ENCODE assay signal across 1 cellular context in genomic region chr3:56782215-56782614, GRCh38.
TF ChIP-seq lines count a peak whose summit lies in the region.

No MANE protein-coding gene starts in this region.

TF ChIP-seq in HepG2, 621 proteins besides CTCF, POLR2A, EP300 and RAD21 (continued from another document and continues in another):
- TF ChIP-seq, protein P1, sequence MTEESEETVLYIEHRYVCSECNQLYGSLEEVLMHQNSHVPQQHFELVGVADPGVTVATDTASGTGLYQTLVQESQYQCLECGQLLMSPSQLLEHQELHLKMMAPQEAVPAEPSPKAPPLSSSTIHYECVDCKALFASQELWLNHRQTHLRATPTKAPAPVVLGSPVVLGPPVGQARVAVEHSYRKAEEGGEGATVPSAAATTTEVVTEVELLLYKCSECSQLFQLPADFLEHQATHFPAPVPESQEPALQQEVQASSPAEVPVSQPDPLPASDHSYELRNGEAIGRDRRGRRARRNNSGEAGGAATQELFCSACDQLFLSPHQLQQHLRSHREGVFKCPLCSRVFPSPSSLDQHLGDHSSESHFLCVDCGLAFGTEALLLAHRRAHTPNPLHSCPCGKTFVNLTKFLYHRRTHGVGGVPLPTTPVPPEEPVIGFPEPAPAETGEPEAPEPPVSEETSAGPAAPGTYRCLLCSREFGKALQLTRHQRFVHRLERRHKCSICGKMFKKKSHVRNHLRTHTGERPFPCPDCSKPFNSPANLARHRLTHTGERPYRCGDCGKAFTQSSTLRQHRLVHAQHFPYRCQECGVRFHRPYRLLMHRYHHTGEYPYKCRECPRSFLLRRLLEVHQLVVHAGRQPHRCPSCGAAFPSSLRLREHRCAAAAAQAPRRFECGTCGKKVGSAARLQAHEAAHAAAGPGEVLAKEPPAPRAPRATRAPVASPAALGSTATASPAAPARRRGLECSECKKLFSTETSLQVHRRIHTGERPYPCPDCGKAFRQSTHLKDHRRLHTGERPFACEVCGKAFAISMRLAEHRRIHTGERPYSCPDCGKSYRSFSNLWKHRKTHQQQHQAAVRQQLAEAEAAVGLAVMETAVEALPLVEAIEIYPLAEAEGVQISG (CRISPR knock-in tag; IDR thresholded peaks at IDR 0.05): peak; percentile 49; the same call in 1 of the 2 replicates
- TF ChIP-seq TCF7 (IDR thresholded peaks at IDR 0.05; ENCODE audit: low read depth) (peak; percentile 83), DZIP1 (CRISPR knock-in tag; IDR thresholded peaks at IDR 0.05) (no peak), ZNF670 (CRISPR knock-in tag; IDR thresholded peaks at IDR 0.05; ENCODE audit: borderline replicate concordance) (no peak), WIZ (CRISPR knock-in tag; IDR thresholded peaks at IDR 0.05) (no peak), GATAD1 (CRISPR knock-in tag; IDR thresholded peaks at IDR 0.05) (no peak), TRIM24 (CRISPR knock-in tag; IDR thresholded peaks at IDR 0.05) (no peak), RXRA (CRISPR knock-in tag; IDR thresholded peaks at IDR 0.05) (peak; percentile 29; the same call in 1 of the 2 replicates), ZNF430 (CRISPR knock-in tag; IDR thresholded peaks at IDR 0.05) (no peak; the same call in 1 of the 2 replicates), ZFP36 (IDR thresholded peaks at IDR 0.05; ENCODE audit: borderline replicate concordance, low read depth, low read length, partially characterized antibody) (no peak), ZNF362 (CRISPR knock-in tag; IDR thresholded peaks at IDR 0.05; ENCODE audit: borderline replicate concordance) (peak; percentile 56; the same call in 1 of the 2 replicates), ZMYM3 (CRISPR knock-in tag; IDR thresholded peaks at IDR 0.05) (no peak), ADNP (CRISPR knock-in tag; IDR thresholded peaks at IDR 0.05) (no peak), GFI1 (CRISPR knock-in tag; IDR thresholded peaks at IDR 0.05; ENCODE audit: borderline replicate concordance) (peak; percentile 99), NR1H2 (CRISPR knock-in tag; IDR thresholded peaks at IDR 0.05; ENCODE audit: borderline replicate concordance, low read depth) (no peak), GTF3A (CRISPR knock-in tag; conservative IDR thresholded peaks at IDR 0.05) (no peak), ZNF343 (CRISPR knock-in tag; IDR thresholded peaks at IDR 0.05) (no peak), ZBTB8A (CRISPR knock-in tag; IDR thresholded peaks at IDR 0.05; ENCODE audit: borderline replicate concordance, low read depth) (no peak), PTBP1 (IDR thresholded peaks at IDR 0.05; ENCODE audit: low read depth, low read length, poor library complexity, severe bottlenecking) (no peak), LCORL (IDR thresholded peaks at IDR 0.05) (no peak), LCORL (CRISPR knock-in tag; IDR thresholded peaks at IDR 0.05) (no peak), ZNF510 (CRISPR knock-in tag; IDR thresholded peaks at IDR 0.05; ENCODE audit: low read depth) (no peak), GATAD2A (CRISPR knock-in tag; IDR thresholded peaks at IDR 0.05) (peak; percentile 95), MED1 (CRISPR knock-in tag; IDR thresholded peaks at IDR 0.05) (peak; percentile 77), ZNF746 (CRISPR knock-in tag; IDR thresholded peaks at IDR 0.05) (no peak), HMG20A (CRISPR knock-in tag; IDR thresholded peaks at IDR 0.05; ENCODE audit: borderline replicate concordance) (peak; percentile 90), KAT8 (CRISPR knock-in tag; IDR thresholded peaks at IDR 0.05) (peak; percentile 63; the same call in 1 of the 2 replicates), KAT7 (CRISPR knock-in tag; IDR thresholded peaks at IDR 0.05; ENCODE audit: borderline replicate concordance) (no peak; the same call in 1 of the 2 replicates), NFYB (CRISPR knock-in tag; IDR thresholded peaks at IDR 0.05) (no peak), ZNF326 (CRISPR knock-in tag; IDR thresholded peaks at IDR 0.05; ENCODE audit: borderline replicate concordance) (no peak), EHMT2 (IDR thresholded peaks at IDR 0.05; ENCODE audit: borderline replicate concordance, low read depth, low read length) (no peak), ZNF142 (CRISPR knock-in tag; IDR thresholded peaks at IDR 0.05) (no peak), TOE1 (CRISPR knock-in tag; IDR thresholded peaks at IDR 0.05) (0 out of 2 replicates have a peak, but pooled peaks have one; percentile 68), PHF5A (CRISPR knock-in tag; IDR thresholded peaks at IDR 0.05; ENCODE audit: low read depth, unreplicated experiment) (no peak), ARHGAP35 (CRISPR knock-in tag; IDR thresholded peaks at IDR 0.05; ENCODE audit: borderline replicate concordance) (no peak), MEIS2 (CRISPR knock-in tag; IDR thresholded peaks at IDR 0.05) (no peak; the same call in 1 of the 2 replicates)
- TF ChIP-seq, protein P2, sequence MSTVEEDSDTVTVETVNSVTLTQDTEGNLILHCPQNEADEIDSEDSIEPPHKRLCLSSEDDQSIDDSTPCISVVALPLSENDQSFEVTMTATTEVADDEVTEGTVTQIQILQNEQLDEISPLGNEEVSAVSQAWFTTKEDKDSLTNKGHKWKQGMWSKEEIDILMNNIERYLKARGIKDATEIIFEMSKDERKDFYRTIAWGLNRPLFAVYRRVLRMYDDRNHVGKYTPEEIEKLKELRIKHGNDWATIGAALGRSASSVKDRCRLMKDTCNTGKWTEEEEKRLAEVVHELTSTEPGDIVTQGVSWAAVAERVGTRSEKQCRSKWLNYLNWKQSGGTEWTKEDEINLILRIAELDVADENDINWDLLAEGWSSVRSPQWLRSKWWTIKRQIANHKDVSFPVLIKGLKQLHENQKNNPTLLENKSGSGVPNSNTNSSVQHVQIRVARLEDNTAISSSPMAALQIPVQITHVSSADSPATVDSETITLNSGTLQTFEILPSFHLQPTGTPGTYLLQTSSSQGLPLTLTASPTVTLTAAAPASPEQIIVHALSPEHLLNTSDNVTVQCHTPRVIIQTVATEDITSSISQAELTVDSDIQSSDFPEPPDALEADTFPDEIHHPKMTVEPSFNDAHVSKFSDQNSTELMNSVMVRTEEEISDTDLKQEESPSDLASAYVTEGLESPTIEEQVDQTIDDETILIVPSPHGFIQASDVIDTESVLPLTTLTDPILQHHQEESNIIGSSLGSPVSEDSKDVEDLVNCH (CRISPR knock-in tag; IDR thresholded peaks at IDR 0.05): no peak
- TF ChIP-seq, protein P3, sequence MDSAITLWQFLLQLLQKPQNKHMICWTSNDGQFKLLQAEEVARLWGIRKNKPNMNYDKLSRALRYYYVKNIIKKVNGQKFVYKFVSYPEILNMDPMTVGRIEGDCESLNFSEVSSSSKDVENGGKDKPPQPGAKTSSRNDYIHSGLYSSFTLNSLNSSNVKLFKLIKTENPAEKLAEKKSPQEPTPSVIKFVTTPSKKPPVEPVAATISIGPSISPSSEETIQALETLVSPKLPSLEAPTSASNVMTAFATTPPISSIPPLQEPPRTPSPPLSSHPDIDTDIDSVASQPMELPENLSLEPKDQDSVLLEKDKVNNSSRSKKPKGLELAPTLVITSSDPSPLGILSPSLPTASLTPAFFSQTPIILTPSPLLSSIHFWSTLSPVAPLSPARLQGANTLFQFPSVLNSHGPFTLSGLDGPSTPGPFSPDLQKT (CRISPR knock-in tag; IDR thresholded peaks at IDR 0.05; ENCODE audit: borderline replicate concordance): no peak
- TF ChIP-seq, protein P4, sequence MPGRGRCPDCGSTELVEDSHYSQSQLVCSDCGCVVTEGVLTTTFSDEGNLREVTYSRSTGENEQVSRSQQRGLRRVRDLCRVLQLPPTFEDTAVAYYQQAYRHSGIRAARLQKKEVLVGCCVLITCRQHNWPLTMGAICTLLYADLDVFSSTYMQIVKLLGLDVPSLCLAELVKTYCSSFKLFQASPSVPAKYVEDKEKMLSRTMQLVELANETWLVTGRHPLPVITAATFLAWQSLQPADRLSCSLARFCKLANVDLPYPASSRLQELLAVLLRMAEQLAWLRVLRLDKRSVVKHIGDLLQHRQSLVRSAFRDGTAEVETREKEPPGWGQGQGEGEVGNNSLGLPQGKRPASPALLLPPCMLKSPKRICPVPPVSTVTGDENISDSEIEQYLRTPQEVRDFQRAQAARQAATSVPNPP (CRISPR knock-in tag; IDR thresholded peaks at IDR 0.05): 0 out of 2 replicates have a peak, but pooled peaks have one; percentile 25
- TF ChIP-seq, protein P5, sequence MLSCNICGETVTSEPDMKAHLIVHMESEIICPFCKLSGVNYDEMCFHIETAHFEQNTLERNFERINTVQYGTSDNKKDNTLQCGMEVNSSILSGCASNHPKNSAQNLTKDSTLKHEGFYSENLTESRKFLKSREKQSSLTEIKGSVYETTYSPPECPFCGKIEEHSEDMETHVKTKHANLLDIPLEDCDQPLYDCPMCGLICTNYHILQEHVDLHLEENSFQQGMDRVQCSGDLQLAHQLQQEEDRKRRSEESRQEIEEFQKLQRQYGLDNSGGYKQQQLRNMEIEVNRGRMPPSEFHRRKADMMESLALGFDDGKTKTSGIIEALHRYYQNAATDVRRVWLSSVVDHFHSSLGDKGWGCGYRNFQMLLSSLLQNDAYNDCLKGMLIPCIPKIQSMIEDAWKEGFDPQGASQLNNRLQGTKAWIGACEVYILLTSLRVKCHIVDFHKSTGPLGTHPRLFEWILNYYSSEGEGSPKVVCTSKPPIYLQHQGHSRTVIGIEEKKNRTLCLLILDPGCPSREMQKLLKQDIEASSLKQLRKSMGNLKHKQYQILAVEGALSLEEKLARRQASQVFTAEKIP (CRISPR knock-in tag; IDR thresholded peaks at IDR 0.05; ENCODE audit: borderline replicate concordance): no peak
- TF ChIP-seq, protein P6, sequence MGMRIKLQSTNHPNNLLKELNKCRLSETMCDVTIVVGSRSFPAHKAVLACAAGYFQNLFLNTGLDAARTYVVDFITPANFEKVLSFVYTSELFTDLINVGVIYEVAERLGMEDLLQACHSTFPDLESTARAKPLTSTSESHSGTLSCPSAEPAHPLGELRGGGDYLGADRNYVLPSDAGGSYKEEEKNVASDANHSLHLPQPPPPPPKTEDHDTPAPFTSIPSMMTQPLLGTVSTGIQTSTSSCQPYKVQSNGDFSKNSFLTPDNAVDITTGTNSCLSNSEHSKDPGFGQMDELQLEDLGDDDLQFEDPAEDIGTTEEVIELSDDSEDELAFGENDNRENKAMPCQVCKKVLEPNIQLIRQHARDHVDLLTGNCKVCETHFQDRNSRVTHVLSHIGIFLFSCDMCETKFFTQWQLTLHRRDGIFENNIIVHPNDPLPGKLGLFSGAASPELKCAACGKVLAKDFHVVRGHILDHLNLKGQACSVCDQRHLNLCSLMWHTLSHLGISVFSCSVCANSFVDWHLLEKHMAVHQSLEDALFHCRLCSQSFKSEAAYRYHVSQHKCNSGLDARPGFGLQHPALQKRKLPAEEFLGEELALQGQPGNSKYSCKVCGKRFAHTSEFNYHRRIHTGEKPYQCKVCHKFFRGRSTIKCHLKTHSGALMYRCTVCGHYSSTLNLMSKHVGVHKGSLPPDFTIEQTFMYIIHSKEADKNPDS (CRISPR knock-in tag; IDR thresholded peaks at IDR 0.05): no peak
